ENCODE assay signal across 1 cellular context in genomic region chr6:159103396-159104162, GRCh38.
TF ChIP-seq lines count a peak whose summit lies in the region.

No MANE protein-coding gene starts in this region.

TF ChIP-seq in GM23338, 12 proteins besides CTCF, POLR2A, EP300 and RAD21 (continued from another document):
- no peak for TF ChIP-seq ZNF462 (CRISPR knock-in tag; IDR thresholded peaks at IDR 0.05)
- no peak for TF ChIP-seq POLR2AphosphoS5 (IDR thresholded peaks at IDR 0.05; ENCODE audit: low read depth)
- no peak for TF ChIP-seq REST (IDR thresholded peaks at IDR 0.05; ENCODE audit: unreplicated experiment)
- no peak for TF ChIP-seq EZH2phosphoT487 (IDR thresholded peaks at IDR 0.05; ENCODE audit: unreplicated experiment)
- no peak for TF ChIP-seq ZNF331 (CRISPR knock-in tag; IDR thresholded peaks at IDR 0.05; ENCODE audit: low read depth)
- no peak for TF ChIP-seq CREB1 (CRISPR knock-in tag; IDR thresholded peaks at IDR 0.05; ENCODE audit: low read depth)
- no peak for TF ChIP-seq ZNF114 (CRISPR knock-in tag; IDR thresholded peaks at IDR 0.05)
- no peak for TF ChIP-seq STAT1 (IDR thresholded peaks at IDR 0.05; ENCODE audit: unreplicated experiment)
- no peak for TF ChIP-seq ETS1 (IDR thresholded peaks at IDR 0.05)
- no peak for TF ChIP-seq NANOG (IDR thresholded peaks at IDR 0.05; ENCODE audit: borderline replicate concordance)
